In the genomic region with DNA sequence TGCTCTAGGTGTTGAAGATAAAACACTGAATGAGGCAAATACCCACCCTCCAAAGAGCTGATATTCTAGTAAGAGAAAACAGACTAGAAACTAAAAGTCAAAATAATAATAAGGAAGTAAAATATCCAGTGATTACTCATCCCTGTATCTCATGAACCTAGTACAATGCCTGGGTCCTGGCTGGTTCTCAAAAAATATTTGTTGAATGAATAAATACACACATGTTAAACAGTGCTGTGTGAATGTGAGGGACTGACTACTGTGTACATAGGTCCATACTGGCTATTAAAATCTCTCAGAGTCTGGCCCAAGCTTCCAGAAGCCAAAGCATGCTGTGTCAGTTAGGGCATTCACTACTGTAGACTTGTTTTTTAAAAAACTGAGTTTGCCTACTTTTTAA, we compare ENCODE assay signal across 13 cellular contexts.
DNase-seq lines count a peak whose midpoint lies in the region; ATAC-seq and TF ChIP-seq lines count a peak whose summit lies in the region.
"Had no signal": no experiment of that assay in that cellular context is flagged by ENCODE, and none has a peak within 500 bp of the region (broad histone marks: within the 10 kb centered on the region; RNA-seq: fewer than 3 reads in every experiment).

No MANE protein-coding gene starts in this region.

- H3K27ac ChIP-seq in subcutaneous abdominal adipose tissue (ENCODE audit: low read depth, low read length) (peak overlapping the region; percentile 93), dorsolateral prefrontal cortex (peak overlapping the region in 5 of 59 donors; percentile 0 to 33 (median 7))
- H3K27ac ChIP-seq: 22Rv1, KMS-11 had no signal

- no peaks in the 10 kb centered on the region for H3K27me3 ChIP-seq in adipocyte (replicated peaks; ENCODE audit: control insufficient read depth, insufficient read depth, low read length)
- no peaks in the 10 kb centered on the region for H3K27me3 ChIP-seq in subcutaneous abdominal adipose tissue (ENCODE audit: control insufficient read depth in 5 of 5, insufficient read depth in 4 of 5, low read length in 5 of 5)
- H3K27me3 ChIP-seq in dorsolateral prefrontal cortex: no peaks in the 10 kb centered on the region

- ATAC-seq in GM19467 (IDR thresholded peaks at IDR 0.05; ENCODE audit: unreplicated experiment): no peak

- DNase-seq in DMS53 (lab: John Stamatoyannopoulos, UW) (peak; percentile 44), DMS53 treated with DMSO at 0.1 percent for 48 hours (lab: John Stamatoyannopoulos, UW; ENCODE audit: unreplicated experiment) (no peak), adipocyte (ENCODE audit: low read depth) (no peak), foreskin fibroblast (peak; percentile 79 to 87), dorsolateral prefrontal cortex (no peak), DMS153 (lab: John Stamatoyannopoulos, UW) (no peak)
- DNase-seq: activated naive CD4-positive, alpha-beta T cell treated with anti-CD3 and anti-CD28 coated beads, Interleukin-2, amount 10 ng/mL, durations not matched to agents 7 days and 5 days; DMS 273 treated with DMSO at 0.1 percent for 48 hours; kidney had no signal

- H3K9me3 ChIP-seq in adipocyte (ENCODE audit: control insufficient read depth, low read length) (no peaks in the 10 kb centered on the region), subcutaneous abdominal adipose tissue (ENCODE audit: control insufficient read depth in 5 of 5, low read length in 5 of 5) (no peaks in the 10 kb centered on the region)

- no peak for TF ChIP-seq CTCF in foreskin fibroblast (IDR thresholded peaks at IDR 0.05; ENCODE audit: low read depth, low read length)
- TF ChIP-seq CTCF in dorsolateral prefrontal cortex (IDR thresholded peaks at IDR 0.05 in 54 of 56, conservative IDR thresholded peaks at IDR 0.05 in 2 of 56; ENCODE audit: low read depth in 1 of 56, partially characterized antibody in 56 of 56): no peak

- H3K9ac ChIP-seq in adipocyte (ENCODE audit: low read length) (peak overlapping the region; percentile 51), subcutaneous abdominal adipose tissue (ENCODE audit: low read length in 5 of 5) (peak overlapping the region in 1 of 5 donors; percentile 75)
- H3K9ac ChIP-seq: KMS-11 had no signal

- H3K4me3 ChIP-seq in adipocyte (ENCODE audit: low read length) (peak overlapping the region; percentile 5), foreskin fibroblast (ENCODE audit: low read depth in 1 of 2, low read length in 2 of 2) (no peak overlapping the region), subcutaneous abdominal adipose tissue (ENCODE audit: low read depth in 1 of 5, low read length in 5 of 5) (no peak overlapping the region), dorsolateral prefrontal cortex (no peak overlapping the region)

- intact Hi-C loops in dorsolateral prefrontal cortex (cut with DNase I): no loop called here

- H3K4me1 ChIP-seq in adipocyte (ENCODE audit: control insufficient read depth, insufficient read depth, low read length): peaks cover 100% of the 10 kb centered on the region
- H3K4me1 ChIP-seq in subcutaneous abdominal adipose tissue (ENCODE audit: control insufficient read depth in 5 of 5, insufficient read depth in 5 of 5, low read length in 5 of 5): peaks cover 11 to 80% (median 75%) of the 10 kb centered on the region in 5 donors

- H3K36me3 ChIP-seq in adipocyte (ENCODE audit: control insufficient read depth, insufficient read depth, low read length, severe bottlenecking) (no peaks in the 10 kb centered on the region), subcutaneous abdominal adipose tissue (ENCODE audit: control insufficient read depth in 5 of 5, insufficient read depth in 5 of 5, low read length in 5 of 5) (no peaks in the 10 kb centered on the region)

Comparison
In these comparisons a context has a peak if more than half of its experiments do, and no peak if none do; other contexts are left out.
1. DNase-seq: peak in DMS53 (single experiment) and foreskin fibroblast (2 of 2); none in DMS53 treated with DMSO at 0.1 percent for 48 hours (single experiment), adipocyte (single experiment), dorsolateral prefrontal cortex (0 of 10) and DMS153 (single experiment).